In the genomic region with DNA sequence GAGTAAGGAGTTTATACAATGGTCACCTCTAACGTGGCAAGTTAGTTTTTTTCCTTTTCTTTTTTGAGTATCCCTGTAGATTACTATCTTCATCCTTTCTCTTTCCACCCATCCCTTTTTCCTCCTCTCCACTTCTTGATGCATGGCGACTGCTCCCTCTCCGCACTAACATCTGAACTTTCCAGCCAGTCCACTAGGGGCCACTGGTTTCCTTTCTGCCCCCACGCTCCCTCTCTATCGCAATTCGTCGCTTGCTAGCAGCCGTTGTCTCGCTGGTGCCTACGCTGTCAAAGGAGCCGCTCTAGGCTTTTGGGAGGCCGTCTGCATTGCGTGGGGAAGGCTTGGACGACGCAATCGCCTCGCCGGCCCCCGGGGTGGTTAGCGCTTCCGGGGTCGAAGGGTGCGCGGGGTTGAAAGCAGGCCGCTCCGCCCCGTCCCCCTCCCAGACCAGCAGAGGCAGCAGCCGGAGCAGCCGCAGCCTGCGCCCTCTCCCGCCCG, we compare ENCODE assay signal across 1 cellular context.
TF ChIP-seq lines count a peak whose summit lies in the region.

A gene (plus strand): TSS at position 442 of the 498 bp plus-strand sequence. CDS start 2,699 bp downstream, outside the sequence.

TF ChIP-seq in GM23338, 12 proteins besides CTCF, POLR2A, EP300 and RAD21 (continued from another document):
- TF ChIP-seq POLR2AphosphoS5 (IDR thresholded peaks at IDR 0.05; ENCODE audit: low read depth) (peak; percentile 55; the same call in 1 of the 2 replicates), JUNB (IDR thresholded peaks at IDR 0.05; ENCODE audit: unreplicated experiment) (no peak), CREB1 (CRISPR knock-in tag; IDR thresholded peaks at IDR 0.05; ENCODE audit: low read depth) (peak; percentile 95)
